27 cellular contexts compared by ENCODE assay signal in the genomic region with DNA sequence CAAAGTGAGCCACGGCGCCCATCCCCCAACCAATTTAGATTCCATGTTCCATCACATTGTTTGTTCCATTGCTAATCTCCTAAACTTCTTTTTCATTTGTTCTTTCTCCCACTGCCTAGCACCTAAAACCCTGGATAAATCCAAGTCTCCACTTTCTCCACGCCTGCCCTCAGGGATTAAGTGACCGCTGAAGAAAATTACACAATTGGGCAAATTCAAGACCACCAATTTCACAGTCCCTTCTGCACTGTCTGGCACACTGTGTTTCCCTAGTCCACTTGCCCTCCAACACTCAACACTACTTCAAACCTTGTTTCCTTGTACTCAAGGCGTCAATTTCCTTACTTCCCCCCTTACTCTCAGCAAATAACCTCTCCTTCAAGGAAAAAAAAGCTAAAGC.
"Had no signal": no experiment of that assay in that cellular context is flagged by ENCODE, and none has a peak within 500 bp of the region (broad histone marks: within the 10 kb centered on the region; RNA-seq: fewer than 3 reads in every experiment).

No MANE protein-coding gene starts in this region.

- H3K27ac ChIP-seq: ascending aorta, breast epithelium, cardiac muscle cell, colonic mucosa, foreskin keratinocyte, gastrocnemius medialis, heart left ventricle had no signal

- H3K27me3 Mint-ChIP-seq: activated CD4-positive, alpha-beta memory T cell treated with anti-CD3 and anti-CD28 coated beads, Interleukin-2, amount 10 ng/mL, durations not matched to agents 7 days and 5 days; activated CD4-positive, alpha-beta T cell treated with anti-CD3 and anti-CD28 coated beads, Interleukin-2, amount 10 ng/mL, durations not matched to agents 7 days and 5 days; activated naive CD8-positive, alpha-beta T cell; activated T-helper 17 cell treated with anti-CD3 and anti-CD28 coated beads, Interleukin-2, amount 50 U/mL, for 72 hours; brain had no signal

- DNase-seq: activated CD4-positive, alpha-beta memory T cell treated with anti-CD3 and anti-CD28 coated beads, Interleukin-2, amount 10 ng/mL, durations not matched to agents 7 days and 5 days; activated CD4-positive, alpha-beta T cell treated with anti-CD3 and anti-CD28 coated beads for 1 hour; activated CD4-positive, alpha-beta T cell treated with anti-CD3 and anti-CD28 coated beads for 4 hours; activated CD4-positive, alpha-beta T cell treated with anti-CD3 and anti-CD28 coated beads, Interleukin-2, amount 10 ng/mL, durations not matched to agents 7 days and 5 days; activated CD4-positive, alpha-beta T cell treated with anti-CD3 and anti-CD28 coated beads, Interleukin-2, amount 50 U/mL, for 4 hours; activated CD8-positive, alpha-beta memory T cell treated with anti-CD3 and anti-CD28 coated beads for 24 hours; activated effector memory CD4-positive, alpha-beta T cell treated with Interleukin-2 at 50 U/mL for 16 hours; activated gamma-delta T cell treated with Interleukin-2 at 50 U/mL for 16 hours; activated naive CD4-positive, alpha-beta T cell treated with anti-CD3 and anti-CD28 coated beads, Interleukin-2, amount 50 U/mL, for 16 hours; activated naive CD4-positive, alpha-beta T cell treated with Interleukin-2 at 50 U/mL for 16 hours; activated T-cell treated with anti-CD3 and anti-CD28 coated beads, Interleukin-2, amount 50 U/mL, for 4 hours; central memory CD4-positive, alpha-beta T cell; cerebellar nuclear complex; colonic mucosa; effector CD8-positive, alpha-beta T cell; foreskin keratinocyte; gastrocnemius medialis; glutamatergic neuron; heart left ventricle; T-helper 2 cell had no signal

- H3K27ac Mint-ChIP-seq: activated CD4-positive, alpha-beta memory T cell treated with anti-CD3 and anti-CD28 coated beads, Interleukin-2, amount 10 ng/mL, durations not matched to agents 7 days and 5 days; activated CD4-positive, alpha-beta T cell treated with anti-CD3 and anti-CD28 coated beads, Interleukin-2, amount 10 ng/mL, durations not matched to agents 7 days and 5 days; activated naive CD8-positive, alpha-beta T cell; activated T-helper 17 cell treated with anti-CD3 and anti-CD28 coated beads, Interleukin-2, amount 50 U/mL, for 72 hours; brain had no signal

- ATAC-seq: activated T-cell treated with anti-CD3 and anti-CD28 coated beads, Interleukin-2, amount 50 U/mL, for 4 hours; activated T-helper 17 cell treated with anti-CD3 and anti-CD28 coated beads, Interleukin-2, amount 50 U/mL, for 72 hours; esophagus mucosa; foreskin keratinocyte; gastrocnemius medialis; heart left ventricle had no signal

- H3K9me3 ChIP-seq: ascending aorta, breast epithelium, colonic mucosa, gastrocnemius medialis, heart left ventricle had no signal

- H3K4me3 ChIP-seq: ascending aorta, breast epithelium, cardiac muscle cell, colonic mucosa, gastrocnemius medialis, heart left ventricle had no signal

- H3K9me3 Mint-ChIP-seq: activated T-helper 17 cell treated with anti-CD3 and anti-CD28 coated beads, Interleukin-2, amount 50 U/mL, for 72 hours; brain had no signal

- H3K36me3 Mint-ChIP-seq: activated naive CD8-positive, alpha-beta T cell; brain had no signal

- H3K4me1 ChIP-seq: ascending aorta, breast epithelium, colonic mucosa, foreskin keratinocyte, gastrocnemius medialis had no signal

- H3K27me3 ChIP-seq: ascending aorta, breast epithelium, cardiac muscle cell, colonic mucosa, foreskin keratinocyte, gastrocnemius medialis, heart left ventricle had no signal

- H3K36me3 ChIP-seq: ascending aorta, breast epithelium, cardiac muscle cell, colonic mucosa, gastrocnemius medialis, heart left ventricle had no signal

- H3K4me3 Mint-ChIP-seq: activated CD4-positive, alpha-beta memory T cell treated with anti-CD3 and anti-CD28 coated beads, Interleukin-2, amount 10 ng/mL, durations not matched to agents 7 days and 5 days; activated CD4-positive, alpha-beta T cell treated with anti-CD3 and anti-CD28 coated beads, Interleukin-2, amount 10 ng/mL, durations not matched to agents 7 days and 5 days; activated naive CD8-positive, alpha-beta T cell; activated T-cell treated with anti-CD3 and anti-CD28 coated beads, Interleukin-2, amount 50 U/mL, for 4 hours; activated T-helper 17 cell treated with anti-CD3 and anti-CD28 coated beads, Interleukin-2, amount 50 U/mL, for 72 hours; brain had no signal
